8 cellular contexts compared by ENCODE assay signal in genomic region chr2:73085691-73086090, GRCh38. TPM values are rescaled to one million over a fixed set of nuclear protein-coding genes. Genes with fewer than 3 reads are reported as not detected.
DNase-seq lines count a peak whose midpoint lies in the region; ATAC-seq, FAIRE-seq and TF ChIP-seq lines count a peak whose summit lies in the region.

No MANE protein-coding gene starts in this region.

- no peaks in the 10 kb centered on the region for H3K9me3 Mint-ChIP-seq in effector memory CD8-positive, alpha-beta T cell
- no peaks in the 10 kb centered on the region for H3K9me3 Mint-ChIP-seq in mesothelial cell of epicardium

- no peak overlapping the region for H3K27ac ChIP-seq in C4-2B

- TF ChIP-seq CTCF in C4-2B (conservative IDR thresholded peaks at IDR 0.05) (peak; percentile 81), mesothelial cell of epicardium (IDR thresholded peaks at IDR 0.05; ENCODE audit: unreplicated experiment) (peak; percentile 77)

- H3K36me3 Mint-ChIP-seq in effector memory CD8-positive, alpha-beta T cell (ENCODE audit: insufficient read depth): peaks cover 9% of the 10 kb centered on the region
- H3K36me3 Mint-ChIP-seq in mesothelial cell of epicardium: peaks cover 3% of the 10 kb centered on the region

- FAIRE-seq in GM19239 (lab: Jason Lieb, UNC): peak; percentile 82

- H3K4me1 Mint-ChIP-seq in effector memory CD8-positive, alpha-beta T cell (ENCODE audit: low read depth in 2 of 2): peaks cover 6 to 19% of the 10 kb centered on the region in 2 donors
- peaks cover 30% of the 10 kb centered on the region for H3K4me1 Mint-ChIP-seq in mesothelial cell of epicardium

- no peak overlapping the region for H3K4me3 Mint-ChIP-seq in effector memory CD8-positive, alpha-beta T cell
- no peak overlapping the region for H3K4me3 Mint-ChIP-seq in mesothelial cell of epicardium

- ATAC-seq in HG03354 (IDR thresholded peaks at IDR 0.05; ENCODE audit: poor library complexity, severe bottlenecking, unreplicated experiment): peak; percentile 94
- ATAC-seq in effector memory CD8-positive, alpha-beta T cell (replicated peaks): peak; percentile 98

- DNase-seq in GM19239 (ENCODE audit: insufficient read length, low spot score) (peak; percentile 74), NCI-H82 treated with DMSO at 0.1 percent for 48 hours (lab: John Stamatoyannopoulos, UW; ENCODE audit: unreplicated experiment) (peak; percentile 33), mesothelial cell of epicardium (ENCODE audit: low spot score in 2 of 2, unreplicated experiment in 2 of 2) (peak; percentile 72 to 88)
- DNase-seq in activated CD8-positive, alpha-beta memory T cell treated with anti-CD3 and anti-CD28 coated beads for 1 hour (ENCODE audit: extremely low read depth in 1 of 2, low read depth in 1 of 2): peak; percentile 59 to 74
- DNase-seq in effector memory CD8-positive, alpha-beta T cell: peak; percentile 81 to 83 (median 83)
- peak; percentile 66 to 85 for DNase-seq in stimulated activated CD8-positive, alpha-beta memory T cell treated with anti-CD3 and anti-CD28 coated beads, Interleukin-2, amount 100 ng/mL, for 48 hours (ENCODE audit: low read depth in 2 of 2)

- no peak overlapping the region for H3K27ac Mint-ChIP-seq in effector memory CD8-positive, alpha-beta T cell
- no peak overlapping the region for H3K27ac Mint-ChIP-seq in mesothelial cell of epicardium

- H3K27me3 Mint-ChIP-seq in effector memory CD8-positive, alpha-beta T cell: no peaks in the 10 kb centered on the region
- H3K27me3 Mint-ChIP-seq in mesothelial cell of epicardium (ENCODE audit: low read depth): no peaks in the 10 kb centered on the region

RNA-seq across cellular contexts. Expression of gene SFXN5, which starts 14.2 kb away (rescaled TPM):
- 18.8 to 20.2 TPM (median 18.9 TPM) in 3 replicates for total RNA-seq in mesothelial cell of epicardium

RNA-seq across cellular contexts. Expression of gene RAB11FIP5, which starts 27.1 kb away (rescaled TPM):
- total RNA-seq in mesothelial cell of epicardium: 23.3 to 25.4 TPM (median 25.1 TPM) in 3 replicates

Comparison
In these comparisons a context has a peak if more than half of its experiments do, and no peak if none do; other contexts are left out.
1. DNase-seq: peak in every context shown above with its lines; median percentile 83 in effector memory CD8-positive, alpha-beta T cell; 80 in mesothelial cell of epicardium; 76 in stimulated activated CD8-positive, alpha-beta memory T cell treated with anti-CD3 and anti-CD28 coated beads, Interleukin-2, amount 100 ng/mL, for 48 hours; 74 in GM19239; 66 in activated CD8-positive, alpha-beta memory T cell treated with anti-CD3 and anti-CD28 coated beads for 1 hour; 33 in NCI-H82 treated with DMSO at 0.1 percent for 48 hours.